In the genomic region with DNA sequence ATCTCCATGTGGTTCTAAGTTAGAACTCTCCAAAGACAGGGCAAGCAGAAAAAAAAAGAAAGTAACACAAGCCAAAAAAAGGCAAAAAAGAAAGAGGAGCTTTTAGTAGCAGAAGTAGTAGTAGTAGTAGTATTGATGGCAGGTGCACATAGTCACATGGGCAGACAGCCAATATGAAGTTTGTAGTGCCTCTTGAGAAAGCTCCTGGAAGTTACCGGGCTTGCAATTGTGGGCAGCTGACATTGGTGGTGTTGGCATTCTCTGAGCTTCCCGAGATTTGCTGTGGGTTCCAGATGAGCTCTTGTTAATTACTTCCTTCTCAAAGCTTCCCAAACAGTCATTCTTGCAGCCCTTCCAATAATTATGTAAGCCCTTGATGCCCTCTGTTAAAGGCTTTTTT, we compare ENCODE assay signal across 17 cellular contexts.
"Had no signal": no experiment of that assay in that cellular context is flagged by ENCODE, and none has a peak within 500 bp of the region (broad histone marks: within the 10 kb centered on the region; RNA-seq: fewer than 3 reads in every experiment).

No MANE protein-coding gene starts in this region.

- H3K27me3 ChIP-seq: ascending aorta, breast epithelium, gastroesophageal sphincter had no signal

- H3K4me1 ChIP-seq: ascending aorta, breast epithelium, gastroesophageal sphincter, heart right ventricle, prostate gland had no signal

- H3K9me3 ChIP-seq: ascending aorta, breast epithelium, prostate gland had no signal

- ATAC-seq: activated CD4-positive, CD25-positive, alpha-beta regulatory T cell treated with anti-CD3 and anti-CD28 coated beads, Interleukin-2, amount 50 U/mL, for 24 hours; activated T-helper 17 cell treated with anti-CD3 and anti-CD28 coated beads, Interleukin-2, amount 50 U/mL, for 72 hours; gastroesophageal sphincter; heart right ventricle; left colon; right cardiac atrium; stimulated activated naive CD8-positive, alpha-beta T cell treated with anti-CD3 and anti-CD28 coated beads, Interleukin-15, Interleukin-2, amounts not matched to agents 100 U/mL and 50 U/mL, for 24 hours had no signal

- H3K4me3 ChIP-seq: ascending aorta, breast epithelium, gastroesophageal sphincter, heart right ventricle, prostate gland, skin epidermis had no signal

- DNase-seq: activated CD4-positive, alpha-beta T cell treated with anti-CD3 and anti-CD28 coated beads, Interleukin-2, amount 50 U/mL, for 4 hours; activated naive CD4-positive, alpha-beta T cell treated with anti-CD3 and anti-CD28 coated beads, Interleukin-2, amount 10 ng/mL, durations not matched to agents 7 days and 5 days; activated T-cell treated with anti-CD3 and anti-CD28 coated beads for 4 hours; dermis blood vessel endothelial cell; erythroblast; heart right ventricle; left colon; right cardiac atrium; stimulated activated naive CD8-positive, alpha-beta T cell treated with anti-CD3 and anti-CD28 coated beads, Interleukin-15, Interleukin-2, amounts not matched to agents 100 U/mL and 50 U/mL, for 24 hours; T-helper 9 cell had no signal

- H3K36me3 ChIP-seq: ascending aorta, breast epithelium, gastroesophageal sphincter, heart right ventricle, prostate gland had no signal

- H3K27ac ChIP-seq: ascending aorta, breast epithelium, gastroesophageal sphincter, heart right ventricle, prostate gland, skin epidermis had no signal
